In genomic region chr1:212964102-212964501, GRCh38 we compare ENCODE assay signal across 26 cellular contexts. TPM values are rescaled to one million over a fixed set of nuclear protein-coding genes. Genes with fewer than 3 reads are reported as not detected.
"Had no signal": no experiment of that assay in that cellular context is flagged by ENCODE, and none has a peak within 500 bp of the region (broad histone marks: within the 10 kb centered on the region; RNA-seq: fewer than 3 reads in every experiment).

No MANE protein-coding gene starts in this region.

- ATAC-seq: foreskin keratinocyte; gastroesophageal sphincter; heart left ventricle; left cardiac atrium; left lung; naive thymus-derived CD8-positive, alpha-beta T cell; right lobe of liver; stimulated activated naive CD8-positive, alpha-beta T cell treated with anti-CD3 and anti-CD28 coated beads, Interleukin-15, amount 100 ng/mL, for 72 hours had no signal

- H3K4me2 ChIP-seq: hepatocyte had no signal

- H3K4me3 ChIP-seq: colonic mucosa, esophagus muscularis mucosa, gastroesophageal sphincter, heart left ventricle, hepatocyte, left lung, right lobe of liver, suprapubic skin had no signal

- H3K27me3 Mint-ChIP-seq: progenitor cell of endocrine pancreas, type B pancreatic cell had no signal

- DNase-seq: colonic mucosa; dermis blood vessel endothelial cell; effector memory CD4-positive, alpha-beta T cell; foreskin keratinocyte; heart left ventricle; left cardiac atrium; left lung; mesenchymal stem cell; midbrain; naive thymus-derived CD8-positive, alpha-beta T cell; right lobe of liver; small intestine; stimulated activated CD4-positive, alpha-beta T cell treated with anti-CD3 and anti-CD28 coated beads, Interleukin-1b, Interleukin-23, amount 100 ng/mL, for 48 hours; stimulated activated CD4-positive, alpha-beta T cell treated with anti-CD3 and anti-CD28 coated beads, Interleukin-4, amount 100 ng/mL, for 1 hour; stimulated activated CD8-positive, alpha-beta memory T cell treated with anti-CD3 and anti-CD28 coated beads, Interleukin-4, amount 100 ng/mL, for 48 hours; stimulated activated naive CD4-positive, alpha-beta T cell; stimulated activated naive CD8-positive, alpha-beta T cell treated with anti-CD3 and anti-CD28 coated beads, Interleukin-15, amount 100 ng/mL, for 72 hours had no signal

- H3K9me3 ChIP-seq: colonic mucosa, esophagus muscularis mucosa, gastroesophageal sphincter, heart left ventricle, left lung, neutrophil, right lobe of liver, suprapubic skin had no signal

- H3K4me3 Mint-ChIP-seq: naive thymus-derived CD8-positive, alpha-beta T cell; neural crest cell; stimulated activated naive CD8-positive, alpha-beta T cell treated with anti-CD3 and anti-CD28 coated beads, Interleukin-15, amount 100 ng/mL, for 72 hours; type B pancreatic cell had no signal

- H3K9me3 Mint-ChIP-seq: naive thymus-derived CD8-positive, alpha-beta T cell; neural crest cell; stimulated activated naive CD8-positive, alpha-beta T cell treated with anti-CD3 and anti-CD28 coated beads, Interleukin-15, amount 100 ng/mL, for 72 hours; type B pancreatic cell had no signal

- H3K4me1 ChIP-seq: colonic mucosa, esophagus muscularis mucosa, foreskin keratinocyte, gastroesophageal sphincter, heart left ventricle, left lung, right lobe of liver, suprapubic skin had no signal

- H3K36me3 Mint-ChIP-seq: naive thymus-derived CD8-positive, alpha-beta T cell had no signal

- H3K27ac Mint-ChIP-seq: naive thymus-derived CD8-positive, alpha-beta T cell; progenitor cell of endocrine pancreas; stimulated activated naive CD8-positive, alpha-beta T cell treated with anti-CD3 and anti-CD28 coated beads, Interleukin-15, amount 100 ng/mL, for 72 hours; type B pancreatic cell had no signal

- H3K27ac ChIP-seq: colonic mucosa, esophagus muscularis mucosa, foreskin keratinocyte, gastroesophageal sphincter, heart left ventricle, hepatocyte, left lung, neutrophil, parathyroid adenoma, right lobe of liver, suprapubic skin had no signal

- H3K27me3 ChIP-seq: colonic mucosa, gastroesophageal sphincter, heart left ventricle, hepatocyte, left lung, neutrophil, right lobe of liver, suprapubic skin had no signal

- H2AFZ ChIP-seq: hepatocyte, parathyroid adenoma had no signal

- H3K4me1 Mint-ChIP-seq: naive thymus-derived CD8-positive, alpha-beta T cell had no signal

- H3K79me2 ChIP-seq: hepatocyte, parathyroid adenoma had no signal

- H3K36me3 ChIP-seq: colonic mucosa, gastroesophageal sphincter, heart left ventricle, left lung, neutrophil, right lobe of liver had no signal

RNA-seq across cellular contexts. Expression of gene VASH2, which starts 13.8 kb away (rescaled TPM):
- total RNA-seq: naive thymus-derived CD8-positive, alpha-beta T cell had no signal
